9 cellular contexts compared by ENCODE assay signal in the genomic region with DNA sequence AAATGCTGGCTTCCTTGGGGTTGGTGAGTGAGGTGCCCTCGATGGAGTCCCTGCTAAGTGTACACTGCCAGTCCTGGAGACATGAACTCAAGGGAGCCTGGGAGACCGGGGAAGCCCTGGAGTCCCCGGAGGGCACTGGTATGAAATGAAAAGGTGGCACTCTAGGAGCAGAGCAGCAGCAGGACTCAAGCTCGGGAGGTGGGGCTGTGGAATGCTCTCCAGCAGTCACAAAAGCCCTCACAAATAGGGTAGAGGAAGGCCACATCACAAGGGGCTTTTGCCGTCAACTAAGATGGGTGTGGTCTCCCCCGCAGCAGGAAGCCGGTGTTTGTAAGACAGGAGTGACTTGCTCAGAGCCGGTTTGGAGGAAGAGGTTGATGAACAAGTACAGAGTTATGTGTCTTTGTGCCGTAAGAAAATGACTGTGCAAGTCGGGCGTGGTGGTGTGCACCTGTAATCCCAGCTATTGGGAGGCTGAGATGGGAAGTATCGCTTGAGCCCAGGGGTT. TPM values are rescaled to one million over a fixed set of nuclear protein-coding genes. Genes with fewer than 3 reads are reported as not detected.
DNase-seq lines count a peak whose midpoint lies in the region; ATAC-seq and TF ChIP-seq lines count a peak whose summit lies in the region.
"Had no signal": no experiment of that assay in that cellular context is flagged by ENCODE, and none has a peak within 500 bp of the region (broad histone marks: within the 10 kb centered on the region; RNA-seq: fewer than 3 reads in every experiment).

No MANE protein-coding gene starts in this region.

- no peaks in the 10 kb centered on the region for H3K9me3 Mint-ChIP-seq in stimulated activated memory B cell treated with anti-CD40 and anti-IgM and Interleukin-4, amounts not matched to agents 10 μg/mL and 1 μg/mL and 100 μg/mL, for 72 hours

- H3K9me3 ChIP-seq in tibial nerve = no peaks in the 10 kb centered on the region
- H3K9me3 ChIP-seq: gastrocnemius medialis had no signal

- H3K36me3 ChIP-seq in tibial nerve = no peaks in the 10 kb centered on the region
- H3K36me3 ChIP-seq: gastrocnemius medialis had no signal

- H3K4me1 ChIP-seq in tibial nerve = no peaks in the 10 kb centered on the region
- H3K4me1 ChIP-seq: gastrocnemius medialis had no signal

- TF ChIP-seq EP300 in tibial nerve (IDR thresholded peaks at IDR 0.05) = no peak

- H3K4me1 Mint-ChIP-seq in stimulated activated memory B cell treated with anti-CD40 and anti-IgM and Interleukin-4, amounts not matched to agents 10 μg/mL and 1 μg/mL and 100 μg/mL, for 72 hours = peaks cover 22% of the 10 kb centered on the region

- TF ChIP-seq POLR2A in tibial nerve (IDR thresholded peaks at IDR 0.05) = no peak

- H3K27me3 Mint-ChIP-seq in stimulated activated memory B cell treated with anti-CD40 and anti-IgM and Interleukin-4, amounts not matched to agents 10 μg/mL and 1 μg/mL and 100 μg/mL, for 72 hours = peaks cover 13% of the 10 kb centered on the region

- H3K27ac ChIP-seq in epithelial cell of prostate (peak overlapping the region; percentile 55), tibial nerve (no peak overlapping the region)
- H3K27ac ChIP-seq: gastrocnemius medialis had no signal

- ATAC-seq in stimulated activated memory B cell treated with anti-CD40 and anti-IgM and Interleukin-4, amounts not matched to agents 10 μg/mL and 1 μg/mL and 100 μg/mL, for 72 hours = peak; percentile 31
- ATAC-seq in GM21825 (IDR thresholded peaks at IDR 0.05; ENCODE audit: unreplicated experiment) = no peak
- ATAC-seq: gastrocnemius medialis had no signal

- peak overlapping the region; percentile 47 for H3K27ac Mint-ChIP-seq in stimulated activated memory B cell treated with anti-CD40 and anti-IgM and Interleukin-4, amounts not matched to agents 10 μg/mL and 1 μg/mL and 100 μg/mL, for 72 hours

- no peaks in the 10 kb centered on the region for H3K36me3 Mint-ChIP-seq in stimulated activated memory B cell treated with anti-CD40 and anti-IgM and Interleukin-4, amounts not matched to agents 10 μg/mL and 1 μg/mL and 100 μg/mL, for 72 hours

- peak; percentile 78 for DNase-seq in Jurkat, Clone E6-1 (ENCODE audit: low read depth, low spot score)
- DNase-seq in activated CD8-positive, alpha-beta memory T cell treated with anti-CD3 and anti-CD28 coated beads for 24 hours = peak; percentile 76
- DNase-seq in epithelial cell of prostate (ENCODE audit: low read depth, low spot score) (peak; percentile 83), tibial nerve (ENCODE audit: low spot score in 2 of 2) (no peak), dermis blood vessel endothelial cell (no peak), C1 segment of cervical spinal cord (lab: John Stamatoyannopoulos, UW) (no peak)
- DNase-seq: gastrocnemius medialis had no signal

- peaks cover 0 to 19% of the 10 kb centered on the region in 2 donors for H3K27me3 ChIP-seq in tibial nerve

- H3K4me3 ChIP-seq in Jurkat, Clone E6-1 (ENCODE audit: low read length) = peak overlapping the region; percentile 21
- no peak overlapping the region for H3K4me3 ChIP-seq in tibial nerve
- H3K4me3 ChIP-seq: gastrocnemius medialis had no signal

- no peak for TF ChIP-seq CTCF in tibial nerve (IDR thresholded peaks at IDR 0.05)

- 53 to 56% methylated on average over 12 of the region's 12 CpGs for WGBS in tibial nerve, 2 donors

- H3K4me3 Mint-ChIP-seq in stimulated activated memory B cell treated with anti-CD40 and anti-IgM and Interleukin-4, amounts not matched to agents 10 μg/mL and 1 μg/mL and 100 μg/mL, for 72 hours = peak overlapping the region; percentile 28

RNA-seq across cellular contexts. Expression of a gene that starts 19.3 kb away (rescaled TPM):
- 21.5 TPM for polyA plus RNA-seq in Jurkat, Clone E6-1 (2012; ENCODE audit: insufficient read depth, insufficient read length)
- total RNA-seq in tibial nerve = 1 to 10 TPM in 3 of 4 donors, under 1 TPM in 1; 0.60 to 4.9 (median 3.8) TPM
- total RNA-seq in dermis blood vessel endothelial cell = 5.3 and 8.1 TPM in 2 replicates

Comparison
In these comparisons a context has a peak if more than half of its experiments do, and no peak if none do; other contexts are left out.
1. DNase-seq: peak in Jurkat, Clone E6-1 (single experiment), activated CD8-positive, alpha-beta memory T cell treated with anti-CD3 and anti-CD28 coated beads for 24 hours (single experiment) and epithelial cell of prostate (single experiment); none in tibial nerve (0 of 2), dermis blood vessel endothelial cell (single experiment) and C1 segment of cervical spinal cord (0 of 14).